In the genomic region with DNA sequence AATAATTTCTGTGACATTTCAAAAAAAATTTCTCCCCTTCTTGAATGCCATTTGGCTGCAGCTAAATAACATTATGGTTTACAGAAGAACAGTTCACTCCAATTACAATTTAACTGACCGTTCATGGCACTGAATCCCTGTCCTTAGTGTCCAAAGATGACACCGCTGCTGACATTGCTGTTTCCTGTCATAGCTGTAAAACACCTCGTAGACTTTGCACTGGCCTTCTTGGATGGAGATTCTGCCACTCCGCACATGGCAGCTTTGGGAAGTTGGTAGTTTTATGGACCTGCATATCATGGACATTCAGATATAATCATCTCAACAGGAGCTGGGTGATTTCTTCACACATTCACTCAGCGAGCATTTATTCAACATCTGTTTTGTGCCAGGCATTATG, we compare ENCODE assay signal across 33 cellular contexts. TPM values are rescaled to one million over a fixed set of nuclear protein-coding genes. Genes with fewer than 3 reads are reported as not detected.
"Had no signal": no experiment of that assay in that cellular context is flagged by ENCODE, and none has a peak within 500 bp of the region (broad histone marks: within the 10 kb centered on the region; RNA-seq: fewer than 3 reads in every experiment).

No MANE protein-coding gene starts in this region.

- H3K27me3 ChIP-seq: hepatocyte, pancreas, tibial nerve, upper lobe of left lung, vagina had no signal

- H3K9me3 ChIP-seq: lower lobe of right lung, pancreas, prostate gland, tibial nerve, upper lobe of left lung, vagina had no signal

- DNase-seq: islet precursor cell; left ventricle myocardium superior; lower lobe of right lung; mammary epithelial cell; mesenchymal stem cell; naive thymus-derived CD8-positive, alpha-beta T cell; nucleus accumbens; pancreas; posterior cingulate gyrus; retina; right cardiac atrium; stimulated activated CD4-positive, alpha-beta T cell treated with anti-CD3 and anti-CD28 coated beads, Interleukin-1b, Interleukin-23, amount 100 ng/mL, for 48 hours; stimulated activated CD4-positive, alpha-beta T cell treated with anti-CD3 and anti-CD28 coated beads, Interleukin-2, amount 100 ng/mL, for 48 hours; stimulated activated CD4-positive, alpha-beta T cell treated with anti-CD3 and anti-CD28 coated beads, Interleukin-4, amount 100 ng/mL, for 4 hours; stimulated activated CD8-positive, alpha-beta memory T cell treated with anti-CD3 and anti-CD28 coated beads, Interleukin-4, amount 100 ng/mL, for 48 hours; stimulated activated naive CD4-positive, alpha-beta T cell treated with Interleukin-2 at 50 U/mL for 16 hours; stimulated activated naive CD8-positive, alpha-beta T cell treated with anti-CD3 and anti-CD28 coated beads, Interleukin-15, amount 100 ng/mL, for 72 hours; substantia nigra; upper lobe of left lung had no signal

- H3K27ac Mint-ChIP-seq: nephron; stimulated activated memory B cell treated with anti-CD40 and anti-IgM and Interleukin-4, amounts not matched to agents 10 μg/mL and 1 μg/mL and 100 μg/mL, for 72 hours; stimulated activated naive CD8-positive, alpha-beta T cell treated with anti-CD3 and anti-CD28 coated beads, Interleukin-15, amount 100 ng/mL, for 72 hours had no signal

- H3K27me3 Mint-ChIP-seq: naive thymus-derived CD8-positive, alpha-beta T cell; stimulated activated memory B cell treated with anti-CD40 and anti-IgM and Interleukin-4, amounts not matched to agents 10 μg/mL and 1 μg/mL and 100 μg/mL, for 72 hours; stimulated activated naive CD8-positive, alpha-beta T cell treated with anti-CD3 and anti-CD28 coated beads, Interleukin-15, amount 100 ng/mL, for 72 hours had no signal

- ATAC-seq: left ventricle myocardium superior; lower lobe of right lung; naive thymus-derived CD8-positive, alpha-beta T cell; pancreas; right cardiac atrium; stimulated activated memory B cell treated with anti-CD40 and anti-IgM and Interleukin-4, amounts not matched to agents 10 μg/mL and 1 μg/mL and 100 μg/mL, for 72 hours; stimulated activated naive CD8-positive, alpha-beta T cell treated with anti-CD3 and anti-CD28 coated beads, Interleukin-15, amount 100 ng/mL, for 72 hours had no signal

- H3K27ac ChIP-seq: hepatocyte, lower lobe of right lung, pancreas, prostate gland, tibial nerve, upper lobe of left lung, vagina had no signal

- H3K9me3 Mint-ChIP-seq: naive thymus-derived CD8-positive, alpha-beta T cell; nephron; neural crest cell; stimulated activated memory B cell treated with anti-CD40 and anti-IgM and Interleukin-4, amounts not matched to agents 10 μg/mL and 1 μg/mL and 100 μg/mL, for 72 hours; stimulated activated naive CD8-positive, alpha-beta T cell treated with anti-CD3 and anti-CD28 coated beads, Interleukin-15, amount 100 ng/mL, for 72 hours had no signal

- H3K4me1 ChIP-seq: prostate gland had no signal

- H3K4me3 Mint-ChIP-seq: naive thymus-derived CD8-positive, alpha-beta T cell; nephron; neural crest cell; stimulated activated memory B cell treated with anti-CD40 and anti-IgM and Interleukin-4, amounts not matched to agents 10 μg/mL and 1 μg/mL and 100 μg/mL, for 72 hours; stimulated activated naive CD8-positive, alpha-beta T cell treated with anti-CD3 and anti-CD28 coated beads, Interleukin-15, amount 100 ng/mL, for 72 hours had no signal

- H3K36me3 ChIP-seq: lower lobe of right lung, pancreas, prostate gland, tibial nerve, upper lobe of left lung, vagina had no signal

- H3K4me3 ChIP-seq: hepatocyte, lower lobe of right lung, pancreas, prostate gland, smooth muscle cell, tibial nerve, upper lobe of left lung, vagina had no signal

RNA-seq across cellular contexts. Expression of a gene that starts 5.0 kb away (rescaled TPM):
- total RNA-seq: vagina had no signal

RNA-seq across cellular contexts. Expression of a gene that starts 51.5 kb away (rescaled TPM):
- total RNA-seq: hepatocyte; kidney epithelial cell; left ventricle myocardium superior; lower lobe of right lung; mammary epithelial cell; mucosa of gallbladder; naive thymus-derived CD8-positive, alpha-beta T cell; neural crest cell; osteoblast; pancreas; prostate gland; right cardiac atrium; skeletal muscle tissue; smooth muscle cell; temporal lobe; tibial nerve; upper lobe of left lung; urinary bladder; vagina had no signal
